23 cellular contexts compared by ENCODE assay signal in the genomic region with DNA sequence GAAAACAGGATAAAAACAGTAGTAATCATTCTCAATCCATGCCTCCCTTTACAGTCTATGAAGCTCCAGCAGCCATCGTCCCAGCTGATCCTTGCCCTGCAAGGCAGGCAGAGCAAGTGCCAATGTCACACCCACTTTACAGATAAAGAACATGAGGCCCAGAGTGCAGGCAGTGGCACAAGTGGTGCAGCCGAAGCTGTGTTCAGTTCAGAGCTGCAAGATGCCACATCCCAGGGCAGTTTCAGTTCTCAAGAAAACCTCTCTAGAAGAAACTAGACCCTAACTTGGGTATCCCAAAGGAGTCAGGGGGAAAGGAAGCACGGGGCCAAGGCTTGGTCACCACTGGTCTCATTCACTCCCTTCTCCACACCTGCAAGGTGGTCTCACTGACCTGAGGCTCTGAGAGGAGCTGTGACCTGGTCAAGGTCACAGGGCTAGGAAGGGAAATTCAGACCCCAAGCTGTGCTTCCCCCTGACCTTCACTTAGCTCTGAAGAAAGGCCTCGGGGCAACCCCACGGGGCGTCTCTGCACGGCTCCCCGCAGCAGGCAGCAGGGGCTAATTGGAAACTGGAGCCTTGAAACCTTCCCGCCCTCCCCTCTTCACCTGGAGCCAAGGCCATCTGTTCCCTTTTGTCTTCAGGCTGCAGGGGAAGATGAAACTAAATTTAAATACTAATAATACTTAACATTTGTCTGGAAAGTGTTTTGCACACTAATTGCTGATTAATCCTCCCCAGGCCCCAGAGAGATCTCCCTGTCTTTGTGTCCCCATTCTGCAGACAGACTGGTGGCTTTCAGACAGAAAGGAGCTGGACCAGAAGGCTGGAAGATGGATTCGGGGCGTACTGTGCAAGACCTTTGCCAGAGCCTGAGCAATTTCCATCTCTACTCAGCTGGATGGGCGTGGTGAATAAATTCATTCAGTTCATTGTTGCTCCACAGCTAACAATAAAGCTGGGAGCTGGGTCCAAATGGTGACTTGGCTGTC. TPM values are rescaled to one million over a fixed set of nuclear protein-coding genes. Genes with fewer than 3 reads are reported as not detected.
DNase-seq lines count a peak whose midpoint lies in the region; ATAC-seq and TF ChIP-seq lines count a peak whose summit lies in the region.
"Had no signal": no experiment of that assay in that cellular context is flagged by ENCODE, and none has a peak within 500 bp of the region (broad histone marks: within the 10 kb centered on the region; RNA-seq: fewer than 3 reads in every experiment).

No MANE protein-coding gene starts in this region.

- H3K27ac ChIP-seq in SK-N-SH (ENCODE audit: low read depth in 2 of 2, low read length in 1 of 2) (peak overlapping the region in 1 of 2 experiments; percentile 63; a peak in 2 of 4 replicates), body of pancreas (no peak overlapping the region)
- H3K27ac ChIP-seq: colonic mucosa, foreskin keratinocyte, neutrophil, right atrium auricular region had no signal

- CTCF ChIA-PET in SK-N-SH (lab: Yijun Ruan, JAX) = interaction anchor here (0.8 to 1.9 kb wide), 7 partner anchors 29 to 107 kb away, joined by 3 to 4 read pairs (median 3); no protein-coding TSS in a partner anchor

- H3K9ac ChIP-seq in SK-N-SH = no peak overlapping the region

- intact Hi-C loops in body of pancreas (cut with DNase I) = no loop called here

- TF ChIP-seq EP300 in SK-N-SH (IDR thresholded peaks at IDR 0.05; ENCODE audit: borderline replicate concordance in 1 of 2, low read depth in 1 of 2, low read length in 1 of 2) = no peak; a peak in 1 of 4 replicates

- ATAC-seq in SK-N-SH treated with all-trans-retinoic acid at 6 μM for 48 hours (no peak), body of pancreas (no peak)
- ATAC-seq: foreskin keratinocyte had no signal

- no peaks in the 10 kb centered on the region for H3K79me2 ChIP-seq in SK-N-SH (ENCODE audit: insufficient read depth)

- POLR2A ChIA-PET in SK-N-SH (lab: Yijun Ruan, JAX) = interaction anchor here (0.7 kb wide), 1 partner anchor 40 kb away, joined by 3 read pairs; no protein-coding TSS in a partner anchor

- WGBS in SK-N-SH (ENCODE audit: low lambda C conversion rate) = 31% methylated on average over 11 of the region's 12 CpGs
- WGBS in body of pancreas, 2 donors = 37 to 48% methylated on average over 12 of the region's 12 CpGs

- H3K9me3 ChIP-seq in SK-N-SH (no peaks in the 10 kb centered on the region), body of pancreas (no peaks in the 10 kb centered on the region)
- H3K9me3 ChIP-seq: colonic mucosa, neutrophil had no signal

- no peak for TF ChIP-seq RAD21 in SK-N-SH (IDR thresholded peaks at IDR 0.05; ENCODE audit: low read length)

- H2AFZ ChIP-seq in SK-N-SH (ENCODE audit: low read depth) = no peak overlapping the region

- no peaks in the 10 kb centered on the region for H3F3A ChIP-seq in SK-N-SH (replicated peaks; ENCODE audit: insufficient read depth)

- peaks cover 0 to 12% of the 10 kb centered on the region in 2 experiments; a peak in 1 of 4 replicates for H3K4me1 ChIP-seq in SK-N-SH (ENCODE audit: control insufficient read depth in 1 of 2, insufficient read depth in 2 of 2, low read depth in 1 of 2, low read length in 1 of 2)
- no peaks in the 10 kb centered on the region for H3K4me1 ChIP-seq in body of pancreas
- H3K4me1 ChIP-seq: colonic mucosa, foreskin keratinocyte, right atrium auricular region had no signal

- no peaks in the 10 kb centered on the region for H3K9me2 ChIP-seq in SK-N-SH

- TF ChIP-seq CTCF in SK-N-SH (IDR thresholded peaks at IDR 0.05) (no peak), body of pancreas (IDR thresholded peaks at IDR 0.05) (no peak)

- DNase-seq in SK-N-SH = peak; percentile 58
- peak; percentile 94 for DNase-seq in NCI-H2081 treated with DMSO at 0.1 percent for 48 hours (lab: John Stamatoyannopoulos, UW)
- DNase-seq in NCI-H82 (lab: John Stamatoyannopoulos, UW) = peak; percentile 89
- DNase-seq in retina = peak; percentile 38
- DNase-seq in NCI-H526 treated with DMSO at 0.1 percent for 48 hours (lab: John Stamatoyannopoulos, UW) = no peak
- no peak for DNase-seq in NK-92 (lab: John Stamatoyannopoulos, UW; ENCODE audit: unreplicated experiment)
- DNase-seq in body of pancreas = no peak
- DNase-seq: 8988T; activated CD4-positive, alpha-beta T cell treated with anti-CD3 and anti-CD28 coated beads, Interleukin-2, amount 50 U/mL, for 4 hours; activated naive CD4-positive, alpha-beta T cell treated with anti-CD3 and anti-CD28 coated beads, Interleukin-2, amount 10 ng/mL, durations not matched to agents 7 days and 5 days; activated T-cell treated with anti-CD3 and anti-CD28 coated beads, Interleukin-2, amount 50 U/mL, for 1 hour; colonic mucosa; EL; foreskin keratinocyte; RPMI8226; stimulated activated CD4-positive, alpha-beta T cell treated with anti-CD3 and anti-CD28 coated beads, Interleukin-15, amount 100 ng/mL, for 24 hours; SW 1271 had no signal

- TF ChIP-seq POLR2A in body of pancreas (IDR thresholded peaks at IDR 0.05) = no peak

- H4K20me1 ChIP-seq in SK-N-SH (ENCODE audit: insufficient read depth) = no peaks in the 10 kb centered on the region

- H3K36me3 ChIP-seq in SK-N-SH (replicated peaks in 1 of 2; ENCODE audit: control insufficient read depth in 1 of 2, insufficient read depth in 2 of 2, low read length in 1 of 2) = no peaks in the 10 kb centered on the region
- no peaks in the 10 kb centered on the region for H3K36me3 ChIP-seq in body of pancreas (replicated peaks in 1 of 2; ENCODE audit: insufficient read depth in 1 of 2, low read depth in 2 of 2)
- H3K36me3 ChIP-seq: colonic mucosa, neutrophil, right atrium auricular region had no signal

- H3K4me2 ChIP-seq in SK-N-SH = no peak overlapping the region

- no peaks in the 10 kb centered on the region for H3K27me3 ChIP-seq in SK-N-SH (ENCODE audit: insufficient read depth)
- H3K27me3 ChIP-seq in body of pancreas = no peaks in the 10 kb centered on the region
- H3K27me3 ChIP-seq: colonic mucosa, foreskin keratinocyte, right atrium auricular region had no signal

- H3K4me3 ChIP-seq in SK-N-SH (ENCODE audit: low read depth in 2 of 2, low read length in 1 of 2) = no peak overlapping the region
- no peak overlapping the region for H3K4me3 ChIP-seq in body of pancreas
- H3K4me3 ChIP-seq: colonic mucosa, right atrium auricular region had no signal

TF ChIP-seq in SK-N-SH, 30 proteins besides CTCF, POLR2A, EP300 and RAD21 (continues in another document):
- no peak for TF ChIP-seq GABPA (IDR thresholded peaks at IDR 0.05; ENCODE audit: low read depth)
- TF ChIP-seq TEAD4 (IDR thresholded peaks at IDR 0.05; ENCODE audit: borderline replicate concordance, insufficient read depth) = no peak
- TF ChIP-seq, protein P1, sequence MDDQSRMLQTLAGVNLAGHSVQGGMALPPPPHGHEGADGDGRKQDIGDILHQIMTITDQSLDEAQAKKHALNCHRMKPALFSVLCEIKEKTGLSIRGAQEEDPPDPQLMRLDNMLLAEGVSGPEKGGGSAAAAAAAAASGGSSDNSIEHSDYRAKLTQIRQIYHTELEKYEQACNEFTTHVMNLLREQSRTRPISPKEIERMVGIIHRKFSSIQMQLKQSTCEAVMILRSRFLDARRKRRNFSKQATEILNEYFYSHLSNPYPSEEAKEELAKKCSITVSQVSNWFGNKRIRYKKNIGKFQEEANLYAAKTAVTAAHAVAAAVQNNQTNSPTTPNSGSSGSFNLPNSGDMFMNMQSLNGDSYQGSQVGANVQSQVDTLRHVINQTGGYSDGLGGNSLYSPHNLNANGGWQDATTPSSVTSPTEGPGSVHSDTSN (IDR thresholded peaks at IDR 0.05) = no peak
- no peak for TF ChIP-seq NRF1 (IDR thresholded peaks at IDR 0.05; ENCODE audit: low read depth, low read length)
- TF ChIP-seq SIN3A (IDR thresholded peaks at IDR 0.05; ENCODE audit: borderline replicate concordance, low read depth, low read length) = no peak

TF ChIP-seq in SK-N-SH treated with all-trans-retinoic acid at 6 μM for 48 hours, 23 proteins besides CTCF, POLR2A, EP300 and RAD21 (continues in another document):
- TF ChIP-seq, protein P2, sequence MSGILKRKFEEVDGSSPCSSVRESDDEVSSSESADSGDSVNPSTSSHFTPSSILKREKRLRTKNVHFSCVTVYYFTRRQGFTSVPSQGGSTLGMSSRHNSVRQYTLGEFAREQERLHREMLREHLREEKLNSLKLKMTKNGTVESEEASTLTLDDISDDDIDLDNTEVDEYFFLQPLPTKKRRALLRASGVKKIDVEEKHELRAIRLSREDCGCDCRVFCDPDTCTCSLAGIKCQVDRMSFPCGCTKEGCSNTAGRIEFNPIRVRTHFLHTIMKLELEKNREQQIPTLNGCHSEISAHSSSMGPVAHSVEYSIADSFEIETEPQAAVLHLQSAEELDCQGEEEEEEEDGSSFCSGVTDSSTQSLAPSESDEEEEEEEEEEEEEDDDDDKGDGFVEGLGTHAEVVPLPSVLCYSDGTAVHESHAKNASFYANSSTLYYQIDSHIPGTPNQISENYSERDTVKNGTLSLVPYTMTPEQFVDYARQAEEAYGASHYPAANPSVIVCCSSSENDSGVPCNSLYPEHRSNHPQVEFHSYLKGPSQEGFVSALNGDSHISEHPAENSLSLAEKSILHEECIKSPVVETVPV (CRISPR knock-in tag; IDR thresholded peaks at IDR 0.05) = no peak
- TF ChIP-seq BACH2 (CRISPR knock-in tag; IDR thresholded peaks at IDR 0.05; ENCODE audit: borderline replicate concordance) = no peak
- no peak for TF ChIP-seq SNAI2 (CRISPR knock-in tag; IDR thresholded peaks at IDR 0.05)
- no peak for TF ChIP-seq PATZ1 (CRISPR knock-in tag; IDR thresholded peaks at IDR 0.05; ENCODE audit: borderline replicate concordance)
- no peak for TF ChIP-seq ZNF565 (CRISPR knock-in tag; conservative IDR thresholded peaks at IDR 0.05; ENCODE audit: low read depth)
- no peak for TF ChIP-seq CSDC2 (CRISPR knock-in tag; IDR thresholded peaks at IDR 0.05)
- no peak for TF ChIP-seq PPARA (CRISPR knock-in tag; IDR thresholded peaks at IDR 0.05; ENCODE audit: borderline replicate concordance)
- TF ChIP-seq ZFP3 (CRISPR knock-in tag; IDR thresholded peaks at IDR 0.05) = no peak

RNA-seq across cellular contexts. Expression of gene CPLX2, which starts 34.3 kb away (rescaled TPM):
- 0.23 and 0.34 TPM in 2 replicates for polyA plus RNA-seq in SK-N-SH (2012; rRNA removed)
- polyA plus RNA-seq in SK-N-SH (2012; cell fraction: cytosol; rRNA removed) = 0.35 and 0.76 TPM in 2 replicates
- 0.08 and 0.22 TPM in 2 replicates for polyA plus RNA-seq in SK-N-SH (2012; cell fraction: nucleus; rRNA removed)
- 10 to 100 TPM; 10.9 to 11.9 TPM for total RNA-seq in body of pancreas
- total RNA-seq: endothelial cell of umbilical vein, foreskin keratinocyte, right atrium auricular region, ureter had no signal
- polyA plus RNA-seq: endothelial cell of umbilical vein, foreskin keratinocyte, IgD-negative memory B cell had no signal

Comparison
In these comparisons a context has a peak if more than half of its experiments do, and no peak if none do; other contexts are left out.
1. DNase-seq: peak in SK-N-SH (single experiment), NCI-H2081 treated with DMSO at 0.1 percent for 48 hours (single experiment), NCI-H82 (single experiment) and retina (single experiment); none in NCI-H526 treated with DMSO at 0.1 percent for 48 hours (single experiment), NK-92 (single experiment) and body of pancreas (0 of 4).